In the genomic region with DNA sequence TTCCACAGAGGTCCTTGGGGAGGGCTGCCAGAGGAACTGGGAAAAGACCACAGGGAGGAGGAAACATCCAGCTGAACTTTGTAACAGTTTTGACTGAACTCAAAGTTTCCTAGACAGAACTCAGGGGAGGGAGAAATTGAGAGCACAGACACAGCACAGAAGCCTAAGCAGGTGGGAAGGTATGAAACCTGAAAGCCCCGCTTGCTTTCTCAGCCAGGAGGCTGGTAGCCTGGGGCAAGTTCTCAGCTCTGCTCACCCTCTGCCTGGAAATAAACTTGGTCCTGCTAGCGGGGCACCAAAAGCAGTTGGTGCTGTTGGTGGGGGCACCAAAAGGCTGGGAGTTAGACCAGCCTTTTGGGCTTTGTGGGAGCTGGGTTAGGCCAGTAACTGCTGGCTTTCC, we compare ENCODE assay signal across 14 cellular contexts. TPM values are rescaled to one million over a fixed set of nuclear protein-coding genes. Genes with fewer than 3 reads are reported as not detected.
A peak's percentile ranks its signal among the peaks of the same experiment; 100 is the strongest.
DNase-seq lines count a peak whose midpoint lies in the region; TF ChIP-seq lines count a peak whose summit lies in the region.
"Had no signal": no experiment of that assay in that cellular context is flagged by ENCODE, and none has a peak within 500 bp of the region (broad histone marks: within the 10 kb centered on the region; RNA-seq: fewer than 3 reads in every experiment).

No MANE protein-coding gene starts in this region.

- H3K36me3 ChIP-seq in mucosa of rectum (ENCODE audit: control insufficient read depth in 2 of 2, insufficient read depth in 2 of 2, low read length in 2 of 2) (no peaks in the 10 kb centered on the region), BE2C (no peaks in the 10 kb centered on the region)

- H3K9ac ChIP-seq in mucosa of rectum (ENCODE audit: low read depth in 1 of 2, low read length in 2 of 2): no peak overlapping the region

- H3K4me3 ChIP-seq in mucosa of rectum (ENCODE audit: low read length in 2 of 2): no peak overlapping the region
- no peak overlapping the region for H3K4me3 ChIP-seq in BE2C (ENCODE audit: low read depth, low read length)

- H3K27me3 ChIP-seq in mucosa of rectum (ENCODE audit: control insufficient read depth in 2 of 2, insufficient read depth in 2 of 2, low read length in 2 of 2) (no peaks in the 10 kb centered on the region), BE2C (no peaks in the 10 kb centered on the region)

- DNase-seq in NCI-H748 (lab: John Stamatoyannopoulos, UW; ENCODE audit: unreplicated experiment) (peak; percentile 31), NCI-H748 treated with DMSO at 0.1 percent for 48 hours (lab: John Stamatoyannopoulos, UW) (no peak), CD1c-positive myeloid dendritic cell (ENCODE audit: extremely low spot score) (no peak), OCI-M1 (lab: John Stamatoyannopoulos, UW) (no peak), BE2C (no peak)
- DNase-seq: ACHN; CD8-positive, alpha-beta memory T cell; DMS53; EL; GOT3; H9 had no signal

- H3K9me3 ChIP-seq in mucosa of rectum (ENCODE audit: control insufficient read depth in 2 of 2, low read length in 2 of 2) (peaks cover 0 to 2% of the 10 kb centered on the region in 2 donors), BE2C (no peaks in the 10 kb centered on the region)

- no peak for TF ChIP-seq CTCF in VCaP (conservative IDR thresholded peaks at IDR 0.05)
- TF ChIP-seq CTCF in BE2C (IDR thresholded peaks at IDR 0.05; ENCODE audit: low read depth, low read length): no peak

- H3K4me1 ChIP-seq in mucosa of rectum (ENCODE audit: control insufficient read depth in 2 of 2, insufficient read depth in 2 of 2, low read length in 2 of 2) (peaks cover 19 to 28% of the 10 kb centered on the region in 2 donors), BE2C (no peaks in the 10 kb centered on the region)

- H3K27ac ChIP-seq in VCaP (peak overlapping the region; percentile 97; the same call in 1 of the 2 replicates), mucosa of rectum (ENCODE audit: low read depth in 2 of 2, low read length in 2 of 2) (peak overlapping the region; percentile 27 to 52)

RNA-seq across cellular contexts. Expression of a gene that starts 25.9 kb away (rescaled TPM):
- not detected for polyA plus RNA-seq in BE2C (2012; ENCODE audit: insufficient read depth, insufficient read length, low read depth)
- polyA plus RNA-seq: CD14-positive monocyte; CD8-positive, alpha-beta memory T cell had no signal

RNA-seq across cellular contexts. Expression of a gene that starts 45.9 kb away (rescaled TPM):
- polyA plus RNA-seq in BE2C (2012; ENCODE audit: insufficient read depth, insufficient read length, low read depth): not detected
- polyA plus RNA-seq: CD14-positive monocyte; CD8-positive, alpha-beta memory T cell had no signal
